ENCODE assay signal across 18 cellular contexts in the genomic region with DNA sequence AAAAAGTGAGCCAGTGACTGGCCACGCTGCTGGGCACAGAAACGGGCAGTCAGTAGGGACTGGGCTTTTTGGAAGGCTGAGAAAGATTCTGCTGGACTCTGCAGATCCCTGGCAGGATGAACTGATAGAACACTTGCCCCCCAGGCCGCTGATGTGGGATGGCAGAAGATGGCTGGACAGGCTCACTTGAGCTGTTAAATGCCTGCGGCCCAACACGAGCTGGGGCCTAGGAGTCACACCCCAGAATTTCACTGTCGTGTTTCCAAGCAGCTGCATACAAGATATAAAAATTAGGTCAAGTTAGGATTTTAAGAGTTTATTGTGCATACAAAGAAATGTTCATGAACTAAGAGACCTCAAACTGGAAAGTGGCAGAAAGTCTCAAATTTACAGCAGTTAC. TPM values are rescaled to one million over a fixed set of nuclear protein-coding genes. Genes with fewer than 3 reads are reported as not detected.
A peak's percentile ranks its signal among the peaks of the same experiment; 100 is the strongest.
DNase-seq lines count a peak whose midpoint lies in the region; ATAC-seq and TF ChIP-seq lines count a peak whose summit lies in the region.
"Had no signal": no experiment of that assay in that cellular context is flagged by ENCODE, and none has a peak within 500 bp of the region (broad histone marks: within the 10 kb centered on the region; RNA-seq: fewer than 3 reads in every experiment).

No MANE protein-coding gene starts in this region.

- H3K9me3 ChIP-seq in GM23248 (ENCODE audit: low read depth) (no peaks in the 10 kb centered on the region), fibroblast of lung (ENCODE audit: control insufficient read depth, insufficient read depth, low read depth, low read length) (no peaks in the 10 kb centered on the region), smooth muscle cell (replicated peaks; ENCODE audit: low read depth) (no peaks in the 10 kb centered on the region)
- H3K9me3 ChIP-seq: BLaER1 had no signal

- H3K27ac ChIP-seq in ACC112 (ENCODE audit: low read depth, low read length) (peak overlapping the region; percentile 53), GM23248 (peak overlapping the region; percentile 79), fibroblast of lung (ENCODE audit: insufficient read depth, low read length) (peak overlapping the region; percentile 63), smooth muscle cell (ENCODE audit: low read depth) (peak overlapping the region; percentile 90)
- H3K27ac ChIP-seq: BLaER1, HL-60 had no signal

- H3K9ac ChIP-seq in GM23248 (peak overlapping the region; percentile 36; the same call in 1 of the 2 replicates), fibroblast of lung (ENCODE audit: insufficient read depth, low read length) (no peak overlapping the region), smooth muscle cell (ENCODE audit: low read depth) (peak overlapping the region; percentile 55)
- H3K9ac ChIP-seq: BLaER1 had no signal

- H4K20me1 ChIP-seq in GM23248 (ENCODE audit: insufficient read depth) (no peaks in the 10 kb centered on the region), fibroblast of lung (ENCODE audit: control insufficient read depth, extremely low read depth, insufficient read depth, low read length) (no peaks in the 10 kb centered on the region), smooth muscle cell (ENCODE audit: low read depth) (no peaks in the 10 kb centered on the region)
- H4K20me1 ChIP-seq: BLaER1 had no signal

- no peaks in the 10 kb centered on the region for H3K4me1 Mint-ChIP-seq in activated T-cell treated with anti-CD3 and anti-CD28 coated beads, Interleukin-2, amount 50 U/mL, for 24 hours (ENCODE audit: low read depth)

- peak overlapping the region in 1 of 2 donors; percentile 62 for H3K27ac Mint-ChIP-seq in activated naive CD4-positive, alpha-beta T cell treated with anti-CD3 and anti-CD28 coated beads, Interleukin-2, amount 50 U/mL, for 72 hours
- H3K27ac Mint-ChIP-seq in activated T-cell treated with anti-CD3 and anti-CD28 coated beads, Interleukin-2, amount 50 U/mL, for 24 hours, result no peak overlapping the region

- no peaks in the 10 kb centered on the region for H3K79me2 ChIP-seq in ACC112 (ENCODE audit: control insufficient read depth, insufficient read depth, low read length, unreplicated experiment)
- no peaks in the 10 kb centered on the region for H3K79me2 ChIP-seq in GM23248 (ENCODE audit: insufficient read depth)
- H3K79me2 ChIP-seq in fibroblast of lung (ENCODE audit: control insufficient read depth, insufficient read depth, low read length), result no peaks in the 10 kb centered on the region
- H3K79me2 ChIP-seq in smooth muscle cell (ENCODE audit: low read depth), result no peaks in the 10 kb centered on the region

- H3F3A ChIP-seq in GM23248 (ENCODE audit: insufficient read depth) (peaks cover 37% of the 10 kb centered on the region), smooth muscle cell (ENCODE audit: low read depth) (peaks cover 13% of the 10 kb centered on the region)

- WGBS in GM23248 (ENCODE audit: low coverage in 1 of 2, low lambda C conversion rate in 2 of 2, missing lambda C conversion rate in 2 of 2), 2 experiments, result 22% methylated on average over 6 of the region's 6 CpGs
- WGBS in smooth muscle cell (ENCODE audit: low lambda C conversion rate), result 44% methylated on average over 6 of the region's 6 CpGs

- no peak overlapping the region for H3K4me3 ChIP-seq in ACC112 (ENCODE audit: low read depth, low read length)
- H3K4me3 ChIP-seq in GM23248, result no peak overlapping the region
- H3K4me3 ChIP-seq in fibroblast of lung (replicated peaks in 1 of 4; ENCODE audit: control extremely low read depth in 1 of 4, insufficient read depth in 1 of 4, low read depth in 3 of 4, low read length in 4 of 4), result no peak overlapping the region
- no peak overlapping the region for H3K4me3 ChIP-seq in smooth muscle cell
- H3K4me3 ChIP-seq: BLaER1 had no signal

- no peak for TF ChIP-seq CTCF in fibroblast of lung (conservative IDR thresholded peaks at IDR 0.05 in 1 of 2, IDR thresholded peaks at IDR 0.05 in 1 of 2; ENCODE audit: low read depth in 1 of 2, low read length in 2 of 2)
- no peak for TF ChIP-seq CTCF in smooth muscle cell (IDR thresholded peaks at IDR 0.05; ENCODE audit: borderline replicate concordance, insufficient read depth, poor library complexity, severe bottlenecking)

- H3K4me1 ChIP-seq in ACC112 (ENCODE audit: control insufficient read depth, insufficient read depth, low read length, unreplicated experiment) (peaks cover 18% of the 10 kb centered on the region), GM23248 (ENCODE audit: insufficient read depth) (peaks cover 35% of the 10 kb centered on the region), fibroblast of lung (ENCODE audit: control insufficient read depth, extremely low read depth, insufficient read depth, low read length) (peaks cover 16% of the 10 kb centered on the region), smooth muscle cell (ENCODE audit: low read depth) (peaks cover 26% of the 10 kb centered on the region)

- in situ Hi-C loops in GM23248 (cut with MboI), result no loop called here

- peak; percentile 44 for DNase-seq in GM23248
- no peak for DNase-seq in fibroblast of lung (ENCODE audit: low read depth in 2 of 2)
- no peak for DNase-seq in smooth muscle cell (lab: John Stamatoyannopoulos, UW; ENCODE audit: unreplicated experiment)
- no peak for DNase-seq in activated naive CD4-positive, alpha-beta T cell treated with anti-CD3 and anti-CD28 coated beads, Interleukin-2, amount 50 U/mL, for 72 hours (ENCODE audit: low spot score in 2 of 2)
- DNase-seq in activated T-cell treated with anti-CD3 and anti-CD28 coated beads, Interleukin-2, amount 50 U/mL, for 24 hours, result no peak
- DNase-seq in activated T-cell treated with anti-CD3 and anti-CD28 coated beads, Interleukin-2, amount 50 U/mL, for 1 hour, result no peak
- DNase-seq: DMS79 treated with DMSO at 0.1 percent for 48 hours; H7; NCI-H1417 treated with DMSO at 0.1 percent for 48 hours; NCI-H2029; NCI-H2171 treated with DMSO at 0.1 percent for 48 hours; NCI-H446 treated with DMSO at 0.1 percent for 48 hours; NK-92 treated with Interleukin-12 subunit alpha and Interleukin-12 subunit beta, amount 100 ng/mL, for 24 hours; RPMI8226 had no signal

- no peak for ATAC-seq in activated naive CD4-positive, alpha-beta T cell treated with anti-CD3 and anti-CD28 coated beads, Interleukin-2, amount 50 U/mL, for 72 hours

- H3K36me3 ChIP-seq in ACC112 (ENCODE audit: insufficient read depth, low read length) (no peaks in the 10 kb centered on the region), GM23248 (ENCODE audit: low read depth) (no peaks in the 10 kb centered on the region), fibroblast of lung (ENCODE audit: control insufficient read depth, insufficient read depth, low read length) (no peaks in the 10 kb centered on the region), smooth muscle cell (ENCODE audit: low read depth) (no peaks in the 10 kb centered on the region)
- H3K36me3 ChIP-seq: BLaER1 had no signal

- H3K4me2 ChIP-seq in GM23248 (ENCODE audit: unreplicated experiment) (peak overlapping the region; percentile 3), fibroblast of lung (ENCODE audit: extremely low read depth, insufficient read depth, low read length) (peak overlapping the region; percentile 60), smooth muscle cell (peak overlapping the region; percentile 42)
- H3K4me2 ChIP-seq: BLaER1 had no signal

- H3K4me3 Mint-ChIP-seq in activated T-cell treated with anti-CD3 and anti-CD28 coated beads, Interleukin-2, amount 50 U/mL, for 24 hours, result no peak overlapping the region

- no peaks in the 10 kb centered on the region for H3K36me3 Mint-ChIP-seq in activated naive CD4-positive, alpha-beta T cell treated with anti-CD3 and anti-CD28 coated beads, Interleukin-2, amount 50 U/mL, for 72 hours
- H3K36me3 Mint-ChIP-seq in activated T-cell treated with anti-CD3 and anti-CD28 coated beads, Interleukin-2, amount 50 U/mL, for 24 hours (ENCODE audit: low read depth), result no peaks in the 10 kb centered on the region

- H3K9me2 ChIP-seq in GM23248 (ENCODE audit: insufficient read depth), result no peaks in the 10 kb centered on the region

- no peaks in the 10 kb centered on the region for H3K9me3 Mint-ChIP-seq in activated naive CD4-positive, alpha-beta T cell treated with anti-CD3 and anti-CD28 coated beads, Interleukin-2, amount 50 U/mL, for 72 hours
- H3K9me3 Mint-ChIP-seq in activated T-cell treated with anti-CD3 and anti-CD28 coated beads, Interleukin-2, amount 50 U/mL, for 24 hours, result no peaks in the 10 kb centered on the region

- H3K27me3 ChIP-seq in ACC112 (ENCODE audit: insufficient read depth, low read length), result 0 out of 2 replicates have a peak, but pooled peaks cover 6% of the 10 kb centered on the region
- H3K27me3 ChIP-seq in GM23248 (replicated peaks; ENCODE audit: insufficient read depth), result no peaks in the 10 kb centered on the region
- H3K27me3 ChIP-seq in fibroblast of lung (ENCODE audit: control insufficient read depth, insufficient read depth, low read length), result no peaks in the 10 kb centered on the region
- H3K27me3 ChIP-seq in smooth muscle cell (ENCODE audit: low read depth), result no peaks in the 10 kb centered on the region
- H3K27me3 ChIP-seq: BLaER1 had no signal

- H3K27me3 Mint-ChIP-seq in activated T-cell treated with anti-CD3 and anti-CD28 coated beads, Interleukin-2, amount 50 U/mL, for 24 hours, result no peaks in the 10 kb centered on the region

- no peak overlapping the region for H2AFZ ChIP-seq in ACC112 (ENCODE audit: low read length, unreplicated experiment)
- peak overlapping the region; percentile 29; the same call in 1 of the 2 replicates for H2AFZ ChIP-seq in GM23248
- no peak overlapping the region for H2AFZ ChIP-seq in fibroblast of lung (ENCODE audit: low read length)
- H2AFZ ChIP-seq in smooth muscle cell (ENCODE audit: low read depth), result no peak overlapping the region

RNA-seq across cellular contexts. Expression of gene GLDN, which starts 26.9 kb away (rescaled TPM):
- total RNA-seq in GM23248 (2014; rRNA removed; shearing (Covaris generic)), result 0.25 and 2.8 TPM in 2 replicates
- polyA plus RNA-seq in GM23248 (2016; fragmentation: Nextera tagmentation; extraction: Ambion mirVana) (0.27 and 0.29 TPM in 2 replicates), fibroblast of lung (1.8 and 1.9 TPM in 2 replicates), smooth muscle cell (0.18 and 0.40 TPM in 2 replicates)
- total RNA-seq in fibroblast of lung (22.9 and 50.7 TPM in 2 replicates), smooth muscle cell (0.81 and 1.4 TPM in 2 replicates)
- polyA plus RNA-seq in fibroblast of lung (2012), result 1.7 TPM in 2 replicates
- polyA minus RNA-seq in fibroblast of lung (ENCODE audit: low replicate concordance), result 0.07 and 2.1 TPM in 2 replicates
- not detected for total RNA-seq in activated naive CD4-positive, alpha-beta T cell treated with anti-CD3 and anti-CD28 coated beads, Interleukin-2, amount 50 U/mL, for 72 hours
- total RNA-seq: SK-MEL-5 had no signal

RNA-seq across cellular contexts. Expression of gene CYP19A1, which starts 29.9 kb away (rescaled TPM):
- 0.51 and 0.76 TPM in 2 replicates for total RNA-seq in GM23248 (2014; rRNA removed; shearing (Covaris generic))
- polyA plus RNA-seq in GM23248 (2016; fragmentation: Nextera tagmentation; extraction: Ambion mirVana) (0.85 and 1.2 TPM in 2 replicates), fibroblast of lung (0.16 and 0.76 TPM in 2 replicates), smooth muscle cell (not detected in 2 replicates)
- total RNA-seq in fibroblast of lung (2.3 and 3.9 TPM in 2 replicates), smooth muscle cell (1.2 TPM in 1 of 2 replicates, not detected in the other)
- 0.36 and 0.70 TPM in 2 replicates for polyA plus RNA-seq in fibroblast of lung (2012)
- not detected in 2 replicates for polyA minus RNA-seq in fibroblast of lung (ENCODE audit: low replicate concordance)
- 1 to 10 TPM in 1 of 2 donors, under 1 TPM in 1; 0.75 to 1.3 TPM for total RNA-seq in activated naive CD4-positive, alpha-beta T cell treated with anti-CD3 and anti-CD28 coated beads, Interleukin-2, amount 50 U/mL, for 72 hours
- total RNA-seq: H7 had no signal

Comparison
In these comparisons a context has a peak if more than half of its experiments do, and no peak if none do; other contexts are left out.
1. H3K4me2 ChIP-seq: peak in every context shown above with its lines; median percentile 60 in fibroblast of lung; 42 in smooth muscle cell; 3 in GM23248.